In the genomic region with DNA sequence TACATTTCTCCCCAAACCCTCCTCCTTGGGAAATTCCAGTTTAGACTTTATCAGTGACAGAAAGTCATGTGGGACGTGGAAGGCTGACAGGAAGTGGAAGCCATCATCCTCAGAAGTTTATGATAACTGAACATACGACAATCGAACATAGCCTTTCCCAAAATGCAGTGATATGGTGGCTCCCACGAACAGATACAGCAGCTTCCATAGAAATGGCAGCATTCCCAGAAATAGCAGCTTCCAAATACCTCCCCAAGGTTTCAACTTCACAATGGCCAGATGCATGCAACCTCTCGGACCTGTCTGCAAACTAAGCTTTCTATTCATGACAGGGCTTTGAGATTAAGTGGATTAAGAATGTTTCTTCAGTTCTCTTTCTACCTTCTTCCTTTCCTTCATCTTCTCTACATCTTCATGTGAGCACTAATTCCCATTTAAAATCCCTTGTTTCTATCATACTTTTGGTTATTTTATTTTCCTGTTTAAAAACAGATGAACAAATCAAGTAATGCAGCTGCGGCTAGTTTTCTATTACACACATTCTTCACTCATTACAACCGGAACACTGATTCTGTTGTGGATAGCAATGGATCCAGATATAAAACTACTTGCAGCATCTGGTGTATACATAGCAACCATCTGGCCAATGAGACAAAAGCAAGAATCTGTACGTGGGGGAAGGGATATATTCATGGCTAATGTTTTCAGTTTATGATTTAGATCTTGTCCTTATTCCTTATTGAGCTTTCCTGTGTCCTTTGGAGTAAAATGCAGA, we compare ENCODE assay signal across 26 cellular contexts.
DNase-seq lines count a peak whose midpoint lies in the region; ATAC-seq and TF ChIP-seq lines count a peak whose summit lies in the region.
"Had no signal": no experiment of that assay in that cellular context is flagged by ENCODE, and none has a peak within 500 bp of the region (broad histone marks: within the 10 kb centered on the region; RNA-seq: fewer than 3 reads in every experiment).

No MANE protein-coding gene starts in this region.

- no peak overlapping the region for H3K27ac ChIP-seq in uterus
- H3K27ac ChIP-seq: BLaER1, body of pancreas, esophagus squamous epithelium, right atrium auricular region, SJCRH30, VCaP had no signal

- no peaks in the 10 kb centered on the region for H3K4me1 Mint-ChIP-seq in activated T-cell treated with anti-CD3 and anti-CD28 coated beads, Interleukin-2, amount 50 U/mL, for 4 hours (ENCODE audit: low read depth)
- H3K4me1 Mint-ChIP-seq: activated CD4-positive, alpha-beta T cell treated with anti-CD3 and anti-CD28 coated beads, Interleukin-2, amount 10 ng/mL, durations not matched to agents 7 days and 5 days; naive B cell had no signal

- H3K36me3 Mint-ChIP-seq in activated T-cell treated with anti-CD3 and anti-CD28 coated beads, Interleukin-2, amount 50 U/mL, for 4 hours (ENCODE audit: insufficient read depth), result no peaks in the 10 kb centered on the region
- H3K36me3 Mint-ChIP-seq: activated naive CD8-positive, alpha-beta T cell; naive B cell; type B pancreatic cell had no signal

- intact Hi-C loops in uterus (cut with DNase I; ENCODE audit: low total_unique reads), result no loop called here

- H3K9me3 Mint-ChIP-seq in activated T-cell treated with anti-CD3 and anti-CD28 coated beads, Interleukin-2, amount 50 U/mL, for 4 hours, result peaks cover 3% of the 10 kb centered on the region
- H3K9me3 Mint-ChIP-seq: activated CD4-positive, alpha-beta T cell treated with anti-CD3 and anti-CD28 coated beads, Interleukin-2, amount 10 ng/mL, durations not matched to agents 7 days and 5 days; type B pancreatic cell had no signal

- H3K9me3 ChIP-seq in uterus, result no peaks in the 10 kb centered on the region
- H3K9me3 ChIP-seq: BLaER1, body of pancreas, esophagus squamous epithelium, right atrium auricular region, SJCRH30 had no signal

- no peak overlapping the region for H3K4me3 Mint-ChIP-seq in activated T-cell treated with anti-CD3 and anti-CD28 coated beads, Interleukin-2, amount 50 U/mL, for 4 hours
- H3K4me3 Mint-ChIP-seq: activated CD4-positive, alpha-beta T cell treated with anti-CD3 and anti-CD28 coated beads, Interleukin-2, amount 10 ng/mL, durations not matched to agents 7 days and 5 days; activated naive CD8-positive, alpha-beta T cell; naive B cell; type B pancreatic cell had no signal

- DNase-seq in DMS 273 treated with DMSO at 0.1 percent for 48 hours (lab: John Stamatoyannopoulos, UW) (peak; percentile 66), NCI-H1694 (lab: John Stamatoyannopoulos, UW) (peak; percentile 36), SK-MEL-5 (ENCODE audit: low read depth, low spot score) (peak; percentile 8), myocyte (ENCODE audit: low read depth) (peak; percentile 37), kidney glomerular epithelial cell (lab: John Stamatoyannopoulos, UW) (no peak), uterus (no peak), D341Med (ENCODE audit: low spot score) (no peak)
- no peak for DNase-seq in activated T-cell treated with anti-CD3 and anti-CD28 coated beads, Interleukin-2, amount 50 U/mL, for 4 hours
- DNase-seq: activated CD4-positive, alpha-beta T cell treated with anti-CD3 and anti-CD28 coated beads, Interleukin-2, amount 10 ng/mL, durations not matched to agents 7 days and 5 days; body of pancreas; COR-L47; esophagus squamous epithelium; mesenchymal stem cell; naive B cell; NCI-H1105; NCI-H2107; NCI-H774; stimulated activated CD8-positive, alpha-beta memory T cell treated with anti-CD3 and anti-CD28 coated beads, Interleukin-4, amount 100 ng/mL, for 48 hours; T-helper 2 cell had no signal

- no peaks in the 10 kb centered on the region for H3K27me3 ChIP-seq in uterus
- H3K27me3 ChIP-seq: BLaER1, body of pancreas, esophagus squamous epithelium, right atrium auricular region, SJCRH30 had no signal

- TF ChIP-seq CTCF in uterus (IDR thresholded peaks at IDR 0.05), result no peak

- no peaks in the 10 kb centered on the region for H3K27me3 Mint-ChIP-seq in activated T-cell treated with anti-CD3 and anti-CD28 coated beads, Interleukin-2, amount 50 U/mL, for 4 hours (ENCODE audit: low read depth)
- H3K27me3 Mint-ChIP-seq: activated CD4-positive, alpha-beta T cell treated with anti-CD3 and anti-CD28 coated beads, Interleukin-2, amount 10 ng/mL, durations not matched to agents 7 days and 5 days; activated naive CD8-positive, alpha-beta T cell; naive B cell; type B pancreatic cell had no signal

- no peaks in the 10 kb centered on the region for H3K36me3 ChIP-seq in uterus
- H3K36me3 ChIP-seq: BLaER1, esophagus squamous epithelium, right atrium auricular region, SJCRH30 had no signal

- H3K4me3 ChIP-seq in uterus, result no peak overlapping the region
- H3K4me3 ChIP-seq: BLaER1, body of pancreas, esophagus squamous epithelium, right atrium auricular region, SJCRH30 had no signal

- H3K4me1 ChIP-seq in uterus, result no peaks in the 10 kb centered on the region
- H3K4me1 ChIP-seq: BLaER1, body of pancreas, esophagus squamous epithelium, right atrium auricular region, SJCRH30 had no signal

- in situ Hi-C loops in SK-MEL-5 (cut with HindIII; ENCODE audit: low pct_unique_long_range_greater_than_20kb, low sequenced_read_pairs), result no loop called here

- no peak for TF ChIP-seq POLR2A in uterus (IDR thresholded peaks at IDR 0.05)

- ATAC-seq in activated T-cell treated with anti-CD3 and anti-CD28 coated beads, Interleukin-2, amount 50 U/mL, for 4 hours, result no peak
- ATAC-seq: body of pancreas, Panc1 had no signal

Comparison
In these comparisons a context has a peak if more than half of its experiments do, and no peak if none do; other contexts are left out.
1. DNase-seq: peak in DMS 273 treated with DMSO at 0.1 percent for 48 hours (single experiment), NCI-H1694 (single experiment), SK-MEL-5 (single experiment) and myocyte (single experiment); none in kidney glomerular epithelial cell (single experiment), uterus (0 of 2), D341Med (single experiment) and activated T-cell treated with anti-CD3 and anti-CD28 coated beads, Interleukin-2, amount 50 U/mL, for 4 hours (single experiment).